Comparison of ENCODE assay signal across 14 cellular contexts in the genomic region with DNA sequence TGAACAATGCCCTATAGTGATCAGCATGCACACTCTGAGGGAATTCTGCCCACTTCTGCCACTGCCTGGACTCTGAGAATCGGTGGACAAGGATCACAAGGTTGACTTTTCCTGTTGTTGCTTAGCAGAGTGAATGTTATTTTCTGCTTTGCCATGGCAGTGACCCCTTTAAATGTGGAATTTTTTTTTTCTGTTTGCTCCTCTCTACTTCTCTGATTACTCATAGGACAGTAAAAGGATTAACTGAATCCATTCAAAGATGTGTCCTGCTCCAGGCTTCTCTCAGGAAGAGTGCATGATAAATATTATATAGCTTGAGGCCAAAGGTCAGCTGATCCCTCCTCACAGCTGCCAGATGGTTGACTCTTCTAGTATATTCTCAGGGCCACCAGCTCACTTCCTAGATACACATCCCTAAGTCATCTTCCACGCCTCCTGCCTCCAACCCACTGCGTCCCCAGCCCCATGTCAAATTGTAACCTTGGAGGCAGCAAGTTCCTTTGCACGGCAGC.
DNase-seq lines count a peak whose midpoint lies in the region; ATAC-seq, FAIRE-seq and TF ChIP-seq lines count a peak whose summit lies in the region.
"Had no signal": no experiment of that assay in that cellular context is flagged by ENCODE, and none has a peak within 500 bp of the region (broad histone marks: within the 10 kb centered on the region; RNA-seq: fewer than 3 reads in every experiment).

No MANE protein-coding gene starts in this region.

- H3K27me3 Mint-ChIP-seq in astrocyte (ENCODE audit: low read depth, unreplicated experiment) = no peaks in the 10 kb centered on the region
- no peaks in the 10 kb centered on the region for H3K27me3 Mint-ChIP-seq in chondrocyte (ENCODE audit: low read depth)
- peaks cover 7 to 26% of the 10 kb centered on the region in 2 donors for H3K27me3 Mint-ChIP-seq in CD8-positive, alpha-beta memory T cell

- DNase-seq in HepG2 (ENCODE audit: low spot score) = peak; percentile 19
- no peak for DNase-seq in right lobe of liver
- DNase-seq in astrocyte (ENCODE audit: low read depth) = no peak
- peak; percentile 52 to 74 for DNase-seq in lung microvascular endothelial cell (ENCODE audit: low read depth in 2 of 2)
- DNase-seq in brain microvascular endothelial cell = no peak
- DNase-seq in chondrocyte (ENCODE audit: low spot score) = no peak
- DNase-seq in H54 (ENCODE audit: insufficient read length, low spot score) = no peak
- DNase-seq in CD8-positive, alpha-beta memory T cell = no peak
- DNase-seq: Right ventricle myocardium superior, spleen had no signal

- no peak for TF ChIP-seq CTCF in HepG2 (CRISPR knock-in tag; IDR thresholded peaks at IDR 0.05)
- TF ChIP-seq CTCF in right lobe of liver (IDR thresholded peaks at IDR 0.05) = no peak
- no peak for TF ChIP-seq CTCF in astrocyte (IDR thresholded peaks at IDR 0.05; ENCODE audit: insufficient read depth, low read depth, low read length)
- no peak for TF ChIP-seq CTCF in brain microvascular endothelial cell (IDR thresholded peaks at IDR 0.05; ENCODE audit: low read depth, low read length, missing control alignments)
- no peak for TF ChIP-seq CTCF in chondrocyte (IDR thresholded peaks at IDR 0.05)

- CTCF ChIA-PET in HepG2 (lab: Yijun Ruan, JAX; ENCODE audit: low intra/inter-chr PET ratio, low total read pairs) = no interaction called here
- CTCF ChIA-PET in CD8-positive, alpha-beta memory T cell (lab: Charles Lee) = no interaction called here

- H3K36me3 Mint-ChIP-seq in astrocyte (ENCODE audit: low read depth, unreplicated experiment) = no peaks in the 10 kb centered on the region
- no peaks in the 10 kb centered on the region for H3K36me3 Mint-ChIP-seq in chondrocyte (ENCODE audit: low read depth)
- no peaks in the 10 kb centered on the region for H3K36me3 Mint-ChIP-seq in CD8-positive, alpha-beta memory T cell

- no peaks in the 10 kb centered on the region for H3K9me3 Mint-ChIP-seq in astrocyte (ENCODE audit: unreplicated experiment)
- no peaks in the 10 kb centered on the region for H3K9me3 Mint-ChIP-seq in chondrocyte (ENCODE audit: low read depth)
- H3K9me3 Mint-ChIP-seq in CD8-positive, alpha-beta memory T cell = peaks cover 0 to 14% (median 0%) of the 10 kb centered on the region in 5 donors

- in situ Hi-C loops in HepG2 (cut with HindIII; ENCODE audit: extremely low pct_ligation_motif_present, low pct_unique_long_range_greater_than_20kb) (no loop called here), brain microvascular endothelial cell (cut with HindIII; ENCODE audit: low pct_ligation_motif_present, low sequenced_read_pairs) (no loop called here)

- 62% methylated on average over 4 of the region's 4 CpGs for WGBS in HepG2 (ENCODE audit: low lambda C conversion rate)
- WGBS in right lobe of liver (ENCODE audit: insufficient coverage, low coverage, low lambda C conversion rate, missing lambda C conversion rate) = 82% methylated on average over 4 of the region's 4 CpGs

- POLR2A ChIA-PET in HepG2 (lab: Yijun Ruan, JAX) = no interaction called here
- POLR2A ChIA-PET in CD8-positive, alpha-beta memory T cell (lab: Charles Lee) = no interaction called here

- H3K4me1 Mint-ChIP-seq in astrocyte (ENCODE audit: low read depth, unreplicated experiment) = peaks cover 21% of the 10 kb centered on the region
- H3K4me1 Mint-ChIP-seq in chondrocyte (ENCODE audit: low read depth) = peaks cover 2% of the 10 kb centered on the region
- no peaks in the 10 kb centered on the region for H3K4me1 Mint-ChIP-seq in CD8-positive, alpha-beta memory T cell

- peaks cover 17% of the 10 kb centered on the region for H3K4me1 ChIP-seq in HepG2 (ENCODE audit: insufficient read depth, low read length)
- peaks cover 0 to 11% (median 0%) of the 10 kb centered on the region in 4 donors for H3K4me1 ChIP-seq in right lobe of liver
- peaks cover 11% of the 10 kb centered on the region for H3K4me1 ChIP-seq in astrocyte (ENCODE audit: insufficient read depth, low read length)
- H3K4me1 ChIP-seq in CD8-positive, alpha-beta memory T cell (ENCODE audit: insufficient read depth, low read length) = no peaks in the 10 kb centered on the region

- H3K9ac ChIP-seq in HepG2 (ENCODE audit: insufficient read depth, low read depth, low read length) (no peak overlapping the region), astrocyte (ENCODE audit: low read length) (no peak overlapping the region)

- no peak for TF ChIP-seq POLR2A in HepG2 (IDR thresholded peaks at IDR 0.05; ENCODE audit: insufficient read depth in 1 of 2, low read depth in 2 of 2, low read length in 2 of 2)
- no peak for TF ChIP-seq POLR2A in right lobe of liver (IDR thresholded peaks at IDR 0.05)
- TF ChIP-seq POLR2A in H54 (IDR thresholded peaks at IDR 0.05; ENCODE audit: low read depth, low read length) = no peak

- no peak overlapping the region for H3K4me3 ChIP-seq in HepG2 (replicated peaks in 1 of 3; ENCODE audit: insufficient read depth in 1 of 3, low read depth in 2 of 3, low read length in 3 of 3)
- no peak overlapping the region for H3K4me3 ChIP-seq in right lobe of liver
- no peak overlapping the region for H3K4me3 ChIP-seq in astrocyte (ENCODE audit: insufficient read depth, low read depth, low read length)
- no peak overlapping the region for H3K4me3 ChIP-seq in brain microvascular endothelial cell (ENCODE audit: low read depth, low read length)
- no peak overlapping the region for H3K4me3 ChIP-seq in CD8-positive, alpha-beta memory T cell (ENCODE audit: low read length)
- H3K4me3 ChIP-seq: adrenal gland, spleen had no signal

- no peak for TF ChIP-seq EP300 in HepG2 (IDR thresholded peaks at IDR 0.05; ENCODE audit: low read depth in 2 of 2, low read length in 2 of 2)
- no peak for TF ChIP-seq EP300 in HepG2 (CRISPR knock-in tag; IDR thresholded peaks at IDR 0.05; ENCODE audit: borderline replicate concordance)

- TF ChIP-seq RAD21 in HepG2 (CRISPR knock-in tag; IDR thresholded peaks at IDR 0.05) = no peak

- no peak overlapping the region for H3K4me2 ChIP-seq in HepG2 (ENCODE audit: low read depth, low read length)
- peak overlapping the region; percentile 32 for H3K4me2 ChIP-seq in astrocyte (ENCODE audit: low read length)

- FAIRE-seq in HepG2 (lab: Jason Lieb, UNC) = no peak
- no peak for FAIRE-seq in astrocyte (lab: Jason Lieb, UNC)
- no peak for FAIRE-seq in H54 (lab: Jason Lieb, UNC)
- FAIRE-seq: endometrium, G401.6 had no signal

- intact Hi-C loops in HepG2 (cut with micrococcal nuclease; ENCODE audit: unreplicated experiment) = no loop called here
- intact Hi-C loops in right lobe of liver (cut with DNase I) = no loop called here

- BruUV-seq in HepG2 (replicated peaks; lab: Mats Ljungman, UMichigan) = no TSS peak

- ATAC-seq in HepG2 (peak; percentile 73), right lobe of liver (no peak)

- no peaks in the 10 kb centered on the region for H4K20me1 ChIP-seq in HepG2 (ENCODE audit: insufficient read depth, low read length)
- H4K20me1 ChIP-seq in astrocyte (ENCODE audit: insufficient read depth, low read length) = no peaks in the 10 kb centered on the region

- H3K9me3 ChIP-seq in HepG2 (ENCODE audit: low read length) (no peaks in the 10 kb centered on the region), right lobe of liver (no peaks in the 10 kb centered on the region), astrocyte (ENCODE audit: insufficient read depth, low read depth, low read length) (no peaks in the 10 kb centered on the region)
- H3K9me3 ChIP-seq in CD8-positive, alpha-beta memory T cell (ENCODE audit: low read length) = no peaks in the 10 kb centered on the region
- H3K9me3 ChIP-seq: adrenal gland, spleen had no signal

- no peaks in the 10 kb centered on the region for H3K36me3 ChIP-seq in HepG2 (replicated peaks in 1 of 2; ENCODE audit: control insufficient read depth in 1 of 2, insufficient read depth in 2 of 2, low read length in 2 of 2)
- no peaks in the 10 kb centered on the region for H3K36me3 ChIP-seq in right lobe of liver
- no peaks in the 10 kb centered on the region for H3K36me3 ChIP-seq in astrocyte (ENCODE audit: insufficient read depth, low read length)
- H3K36me3 ChIP-seq in brain microvascular endothelial cell (replicated peaks) = no peaks in the 10 kb centered on the region
- no peaks in the 10 kb centered on the region for H3K36me3 ChIP-seq in CD8-positive, alpha-beta memory T cell (ENCODE audit: insufficient read depth, low read length)
- H3K36me3 ChIP-seq: adrenal gland, spleen had no signal

- no peaks in the 10 kb centered on the region for H3K79me2 ChIP-seq in HepG2 (ENCODE audit: insufficient read depth, low read length)
- H3K79me2 ChIP-seq in astrocyte (ENCODE audit: insufficient read depth, low read length) = no peaks in the 10 kb centered on the region

- H3K4me3 Mint-ChIP-seq in astrocyte (ENCODE audit: unreplicated experiment) (peak overlapping the region; percentile 22), chondrocyte (ENCODE audit: unreplicated experiment) (no peak overlapping the region)
- H3K4me3 Mint-ChIP-seq in CD8-positive, alpha-beta memory T cell = no peak overlapping the region

- H3K27ac Mint-ChIP-seq in astrocyte (ENCODE audit: unreplicated experiment) = peak overlapping the region; percentile 37
- H3K27ac Mint-ChIP-seq in chondrocyte (ENCODE audit: unreplicated experiment) = no peak overlapping the region
- no peak overlapping the region for H3K27ac Mint-ChIP-seq in CD8-positive, alpha-beta memory T cell

- H2AFZ ChIP-seq in HepG2 (ENCODE audit: low read length) = no peak overlapping the region
- no peak overlapping the region for H2AFZ ChIP-seq in astrocyte (ENCODE audit: low read depth, low read length)

- peak overlapping the region; percentile 40 for H3K27ac ChIP-seq in HepG2 (ENCODE audit: extremely low read length, insufficient read depth, low read length)
- no peak overlapping the region for H3K27ac ChIP-seq in right lobe of liver
- H3K27ac ChIP-seq in astrocyte (ENCODE audit: low read depth, low read length) = no peak overlapping the region
- no peak overlapping the region for H3K27ac ChIP-seq in brain microvascular endothelial cell
- no peak overlapping the region for H3K27ac ChIP-seq in CD8-positive, alpha-beta memory T cell (ENCODE audit: low read depth, low read length)
- H3K27ac ChIP-seq: spleen, VCaP had no signal

- H3K27me3 ChIP-seq in HepG2 (ENCODE audit: control insufficient read depth in 1 of 2, insufficient read depth in 2 of 2, low read length in 2 of 2) (no peaks in the 10 kb centered on the region), right lobe of liver (no peaks in the 10 kb centered on the region), astrocyte (ENCODE audit: insufficient read depth, low read length) (no peaks in the 10 kb centered on the region), brain microvascular endothelial cell (replicated peaks) (no peaks in the 10 kb centered on the region)
- H3K27me3 ChIP-seq in CD8-positive, alpha-beta memory T cell (ENCODE audit: insufficient read depth, low read length, poor library complexity, severe bottlenecking) = no peaks in the 10 kb centered on the region
- H3K27me3 ChIP-seq: adrenal gland, spleen had no signal

TF ChIP-seq in HepG2, 621 proteins besides CTCF, POLR2A, EP300 and RAD21:
- no peak for TF ChIP-seq ZNF124 (CRISPR knock-in tag; IDR thresholded peaks at IDR 0.05)
- 0 out of 4 replicates have a peak, but pooled peaks of 1 of the 2 experiments have one; percentile 21 for TF ChIP-seq NR2F1 (CRISPR knock-in tag; IDR thresholded peaks at IDR 0.05)
TF ChIP-seq in HepG2: peak in this region for 1.

Comparison
In these comparisons a context has a peak if more than half of its experiments do, and no peak if none do; other contexts are left out.
1. DNase-seq: peak in HepG2 (single experiment) and lung microvascular endothelial cell (2 of 2); none in right lobe of liver (0 of 3), astrocyte (single experiment), brain microvascular endothelial cell (single experiment), chondrocyte (single experiment), H54 (single experiment) and CD8-positive, alpha-beta memory T cell (0 of 5).